9 cellular contexts compared by ENCODE assay signal in the genomic region with DNA sequence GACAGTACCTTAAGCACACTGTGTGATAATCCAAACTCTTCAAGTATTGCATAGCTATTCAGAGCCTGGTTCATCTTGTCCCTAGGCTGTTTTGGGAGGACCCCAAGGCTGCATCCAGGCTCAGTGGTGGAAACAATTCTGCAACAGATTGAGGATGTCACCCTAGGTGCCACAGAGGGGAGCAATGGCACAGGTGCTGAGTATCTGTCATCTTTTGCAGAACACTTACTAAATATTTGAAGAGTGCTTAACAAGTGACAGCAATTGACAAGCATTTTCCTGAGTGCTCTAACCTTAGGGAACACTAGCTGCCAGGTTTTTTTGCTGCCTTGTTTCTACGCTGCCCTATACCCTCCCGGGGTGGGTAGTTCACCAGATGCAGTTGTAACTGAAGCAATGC. TPM values are rescaled to one million over a fixed set of nuclear protein-coding genes. Genes with fewer than 3 reads are reported as not detected.
DNase-seq lines count a peak whose midpoint lies in the region; ATAC-seq and TF ChIP-seq lines count a peak whose summit lies in the region.
"Had no signal": no experiment of that assay in that cellular context is flagged by ENCODE, and none has a peak within 500 bp of the region (broad histone marks: within the 10 kb centered on the region; RNA-seq: fewer than 3 reads in every experiment).

No MANE protein-coding gene starts in this region.

- no peaks in the 10 kb centered on the region for H3K9me3 ChIP-seq in neutrophil

- no peaks in the 10 kb centered on the region for H3K27me3 ChIP-seq in neutrophil

- H3K4me1 Mint-ChIP-seq in IgD-negative memory B cell, result peaks cover 26 to 50% (median 38%) of the 10 kb centered on the region in 3 donors

- peaks cover 81 to 94% of the 10 kb centered on the region in 2 experiments for H3K4me1 ChIP-seq in neutrophil (ENCODE audit: control insufficient read depth in 1 of 2, insufficient read depth in 1 of 2, low read depth in 1 of 2, low read length in 1 of 2)

- H3K36me3 ChIP-seq in neutrophil, result peaks cover 22% of the 10 kb centered on the region

- no peaks in the 10 kb centered on the region for H3K9me3 Mint-ChIP-seq in IgD-negative memory B cell

- peak overlapping the region; percentile 96 to 100 (median 99) for H3K27ac Mint-ChIP-seq in IgD-negative memory B cell

- H3K4me3 ChIP-seq in neutrophil (ENCODE audit: low read depth in 1 of 2, low read length in 1 of 2), result peak overlapping the region; percentile 86 to 97

- no peak for ATAC-seq in HG02981 (IDR thresholded peaks at IDR 0.05; ENCODE audit: unreplicated experiment)

- peaks cover 17% of the 10 kb centered on the region for H3K36me3 Mint-ChIP-seq in IgD-negative memory B cell

- TF ChIP-seq CTCF in neutrophil (IDR thresholded peaks at IDR 0.05), result no peak

- H3K27me3 Mint-ChIP-seq in IgD-negative memory B cell, result no peaks in the 10 kb centered on the region

- H3K4me3 Mint-ChIP-seq in IgD-negative memory B cell, result peak overlapping the region; percentile 96 to 100 (median 100)

- DNase-seq in DMS53 (lab: John Stamatoyannopoulos, UW), result peak; percentile 10
- DNase-seq in DMS53 treated with DMSO at 0.1 percent for 48 hours (lab: John Stamatoyannopoulos, UW; ENCODE audit: unreplicated experiment), result no peak
- DNase-seq in caudate nucleus (lab: John Stamatoyannopoulos, UW), result peak in 1 of 61 donors; percentile 60
- no peak for DNase-seq in SHP77 treated with DMSO at 0.1 percent for 48 hours (lab: John Stamatoyannopoulos, UW)
- no peak for DNase-seq in SKM-1 treated with dmso at 0.1 percent for 144 hours (lab: John Stamatoyannopoulos, UW; ENCODE audit: unreplicated experiment)

- H3K27ac ChIP-seq in caudate nucleus (ENCODE audit: low read depth, low read length) (peak overlapping the region; percentile 65), neutrophil (peak overlapping the region; percentile 96)
- H3K27ac ChIP-seq: 22Rv1 had no signal

RNA-seq across cellular contexts. Expression of a gene that starts 27.7 kb away (rescaled TPM):
- polyA plus RNA-seq in IgD-negative memory B cell, result 8.4 TPM
